In genomic region chr9:136375096-136375495, GRCh38 we compare ENCODE assay signal across 17 cellular contexts.
"Had no signal": no experiment of that assay in that cellular context is flagged by ENCODE, and none has a peak within 500 bp of the region (broad histone marks: within the 10 kb centered on the region; RNA-seq: fewer than 3 reads in every experiment).

No MANE protein-coding gene starts in this region.

- H3K27me3 ChIP-seq: heart right ventricle, ovary, tibial artery, upper lobe of left lung, uterus had no signal

- H3K4me3 ChIP-seq: heart right ventricle, ovary, tibial artery, upper lobe of left lung, uterus had no signal

- H3K27ac Mint-ChIP-seq: naive thymus-derived CD4-positive, alpha-beta T cell had no signal

- H3K9me3 ChIP-seq: heart right ventricle, ovary, tibial artery, upper lobe of left lung, uterus had no signal

- H3K4me3 Mint-ChIP-seq: naive thymus-derived CD4-positive, alpha-beta T cell had no signal

- H3K27me3 Mint-ChIP-seq: naive thymus-derived CD4-positive, alpha-beta T cell had no signal

- H3K9me3 Mint-ChIP-seq: naive thymus-derived CD4-positive, alpha-beta T cell had no signal

- H3K4me1 ChIP-seq: uterus had no signal

- H3K36me3 Mint-ChIP-seq: naive thymus-derived CD4-positive, alpha-beta T cell had no signal

- DNase-seq: dermis blood vessel endothelial cell; heart right ventricle; hypothalamus; islet precursor cell; mammary epithelial cell; naive thymus-derived CD4-positive, alpha-beta T cell; nucleus accumbens; ovary; right cardiac atrium; small intestine; stimulated activated CD4-positive, alpha-beta T cell treated with anti-CD3 and anti-CD28 coated beads, Interleukin-12 subunit alpha, Interleukin-12 subunit beta, amount 100 ng/mL, for 4 hours; stimulated activated naive CD4-positive, alpha-beta T cell treated with Interleukin-2 at 50 U/mL for 16 hours; tibial artery; uterus had no signal

- ATAC-seq: esophagus mucosa; heart right ventricle; left lobe of liver; naive thymus-derived CD4-positive, alpha-beta T cell; right cardiac atrium had no signal

- H3K27ac ChIP-seq: heart right ventricle, ovary, tibial artery, upper lobe of left lung, uterus had no signal

- H3K36me3 ChIP-seq: ovary, uterus had no signal
